Comparison of ENCODE assay signal across 17 cellular contexts in the genomic region with DNA sequence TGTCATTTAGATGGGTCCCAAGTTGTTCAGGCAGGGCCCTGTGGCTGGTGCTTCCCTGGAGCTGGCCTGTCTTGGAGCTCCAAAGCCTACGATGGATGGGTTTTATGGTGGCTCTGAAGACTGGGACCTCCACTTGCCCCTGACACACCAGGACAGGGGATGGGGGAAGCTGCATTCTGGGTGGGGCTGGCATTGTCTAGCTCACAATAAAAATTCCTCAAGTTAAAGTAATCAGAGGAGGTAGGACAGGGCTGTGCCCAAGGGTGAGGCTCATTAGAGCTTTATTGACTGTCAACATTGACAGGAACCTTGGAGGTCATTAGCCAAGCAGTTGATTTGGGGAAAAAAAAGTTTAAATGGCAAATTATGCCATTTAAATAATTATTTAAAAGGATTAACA. TPM values are rescaled to one million over a fixed set of nuclear protein-coding genes. Genes with fewer than 3 reads are reported as not detected.
A peak's percentile ranks its signal among the peaks of the same experiment; 100 is the strongest.
DNase-seq lines count a peak whose midpoint lies in the region; ATAC-seq, FAIRE-seq and TF ChIP-seq lines count a peak whose summit lies in the region.
"Had no signal": no experiment of that assay in that cellular context is flagged by ENCODE, and none has a peak within 500 bp of the region (broad histone marks: within the 10 kb centered on the region; RNA-seq: fewer than 3 reads in every experiment).

No MANE protein-coding gene starts in this region.

- no peak overlapping the region for H3K23ac ChIP-seq in H1 (ENCODE audit: insufficient read length)

- no peaks in the 10 kb centered on the region for H3K9me3 ChIP-seq in HAP-1
- H3K9me3 ChIP-seq in H1 (ENCODE audit: insufficient read depth in 2 of 2, low read depth in 1 of 2, low read length in 1 of 2), result no peaks in the 10 kb centered on the region
- H3K9me3 ChIP-seq in Karpas-422 (ENCODE audit: low read length), result no peaks in the 10 kb centered on the region

- H3K14ac ChIP-seq in H1 (ENCODE audit: insufficient read length), result no peak overlapping the region

- H2BK12ac ChIP-seq in H1 (ENCODE audit: low read depth, low read length), result no peak overlapping the region

- CTCF ChIA-PET in H1 (lab: Charles Lee; ENCODE audit: partially characterized antibody), result interaction anchor here (0.6 to 1.6 kb wide), 5 partner anchors 9 to 35 kb away, joined by 3 to 6 read pairs (median 3); no protein-coding TSS in a partner anchor

- no peak overlapping the region for H3K27ac ChIP-seq in H1 (ENCODE audit: low read depth, low read length)
- H3K27ac ChIP-seq in Karpas-422 (ENCODE audit: low read length), result no peak overlapping the region

- H4K20me1 ChIP-seq in H1 (replicated peaks in 1 of 2; ENCODE audit: control insufficient read depth in 1 of 2, insufficient read depth in 2 of 2, low read length in 2 of 2), result no peaks in the 10 kb centered on the region
- H4K20me1 ChIP-seq in Karpas-422 (ENCODE audit: insufficient read depth, low read depth, low read length), result no peaks in the 10 kb centered on the region

- no peak for TF ChIP-seq RAD21 in H1 (IDR thresholded peaks at IDR 0.05 in 1 of 2, conservative IDR thresholded peaks at IDR 0.05 in 1 of 2; ENCODE audit: low read depth in 2 of 2, low read length in 2 of 2)

- no peak overlapping the region for H4K5ac ChIP-seq in H1 (ENCODE audit: insufficient read length, low read depth, low read length)

- H4K8ac ChIP-seq in H1 (ENCODE audit: extremely low read depth, insufficient read depth, low read length), result no peak overlapping the region

- H3K4me2 ChIP-seq in H1 (ENCODE audit: insufficient read depth in 1 of 2, low read depth in 2 of 2, low read length in 2 of 2), result no peak overlapping the region
- no peak overlapping the region for H3K4me2 ChIP-seq in Karpas-422 (ENCODE audit: low read depth, low read length, poor library complexity, severe bottlenecking)

- no peaks in the 10 kb centered on the region for H3K79me1 ChIP-seq in H1 (ENCODE audit: low read depth, low read length)

- DNase-seq in HAP-1 (ENCODE audit: low spot score in 2 of 2) (peak; percentile 12 to 46), H1 (ENCODE audit: low read depth in 1 of 2, low spot score in 2 of 2) (no peak), left colon (no peak), Karpas-422 (no peak)
- DNase-seq in stimulated activated CD4-positive, alpha-beta T cell treated with anti-CD3 and anti-CD28 coated beads, Interleukin-4, amount 100 ng/mL, for 4 hours, result no peak
- DNase-seq: C1 segment of cervical spinal cord; CD4-positive, alpha-beta memory T cell; COR-L47; DMS153; EL; GF-D8; GOT3; H9; HFFc6 had no signal

- no peak for FAIRE-seq in H1 (lab: Jason Lieb, UNC)
- FAIRE-seq: GM12891 had no signal

- H3K4me3 ChIP-seq in HAP-1 (no peak overlapping the region), H1 (ENCODE audit: extremely low read depth in 1 of 4, insufficient read depth in 2 of 4, low read depth in 3 of 4, low read length in 4 of 4) (no peak overlapping the region), Karpas-422 (ENCODE audit: low read length) (no peak overlapping the region)

- TF ChIP-seq EP300 in H1 (IDR thresholded peaks at IDR 0.05; ENCODE audit: borderline replicate concordance in 1 of 2, low read depth in 2 of 2, low read length in 2 of 2), result no peak

- H2BK20ac ChIP-seq in H1 (ENCODE audit: low read length), result no peak overlapping the region

- no peak overlapping the region for H3K56ac ChIP-seq in H1 (replicated peaks; ENCODE audit: insufficient read length, low read depth, low read length)

- H3K27me3 ChIP-seq in HAP-1 (ENCODE audit: low read depth), result no peaks in the 10 kb centered on the region
- H3K27me3 ChIP-seq in H1 (replicated peaks in 1 of 4; ENCODE audit: control insufficient read depth in 3 of 4, extremely low read depth in 1 of 4, insufficient read depth in 3 of 4, low read length in 3 of 4), result no peaks in the 10 kb centered on the region
- H3K27me3 ChIP-seq in Karpas-422 (ENCODE audit: low read length), result no peaks in the 10 kb centered on the region

- H2AFZ ChIP-seq in H1 (ENCODE audit: low read length) (no peak overlapping the region), Karpas-422 (ENCODE audit: low read length) (no peak overlapping the region)

- H2BK5ac ChIP-seq in H1 (ENCODE audit: low read depth, low read length), result no peak overlapping the region

- H3K79me2 ChIP-seq in H1 (ENCODE audit: control insufficient read depth in 1 of 2, insufficient read depth in 2 of 2, low read length in 2 of 2), result no peaks in the 10 kb centered on the region
- no peaks in the 10 kb centered on the region for H3K79me2 ChIP-seq in Karpas-422 (ENCODE audit: low read length)

- ATAC-seq in left colon, result peak; percentile 66
- ATAC-seq in HG02885 (IDR thresholded peaks at IDR 0.05; ENCODE audit: poor library complexity, unreplicated experiment), result no peak
- no peak for ATAC-seq in GM18502 (IDR thresholded peaks at IDR 0.05; ENCODE audit: poor library complexity, unreplicated experiment)

- no peaks in the 10 kb centered on the region for H3K36me3 ChIP-seq in HAP-1 (replicated peaks)
- H3K36me3 ChIP-seq in H1 (ENCODE audit: control insufficient read depth in 2 of 4, insufficient read depth in 4 of 4, low read length in 3 of 4), result no peaks in the 10 kb centered on the region
- no peaks in the 10 kb centered on the region for H3K36me3 ChIP-seq in Karpas-422 (ENCODE audit: insufficient read depth, low read length)

- in situ Hi-C loops in HAP-1 (cut with MboI; ENCODE audit: low sequenced_read_pairs), result no loop called here

- peak overlapping the region; percentile 40 for H4K91ac ChIP-seq in H1 (replicated peaks; ENCODE audit: insufficient read length, low read length)

- H3K9ac ChIP-seq in H1 (replicated peaks in 1 of 4; ENCODE audit: extremely low read depth in 1 of 4, low read depth in 3 of 4, low read length in 3 of 4) (no peak overlapping the region), Karpas-422 (ENCODE audit: low read length) (no peak overlapping the region)

- H3K18ac ChIP-seq in H1 (ENCODE audit: extremely low read depth, low read length), result no peak overlapping the region

- POLR2A ChIA-PET in H1 (lab: Charles Lee; ENCODE audit: partially characterized antibody), result no interaction called here

- H3K4me1 ChIP-seq in HAP-1, result peaks cover 12% of the 10 kb centered on the region
- H3K4me1 ChIP-seq in H1 (replicated peaks in 1 of 4; ENCODE audit: control insufficient read depth in 3 of 4, insufficient read depth in 4 of 4, low read length in 3 of 4), result peaks cover 0 to 2% (median 0%) of the 10 kb centered on the region in 4 experiments; a peak in 1 of 7 replicates
- H3K4me1 ChIP-seq in Karpas-422 (ENCODE audit: low read length), result no peaks in the 10 kb centered on the region

- TF ChIP-seq POLR2A in H1 (IDR thresholded peaks at IDR 0.05; ENCODE audit: control extremely low read depth in 1 of 2, low read depth in 2 of 2, low read length in 2 of 2), result no peak

- intact Hi-C loops in left colon (cut with DNase I, micrococcal nuclease), result no loop called here

- no peak for TF ChIP-seq CTCF in H1 (IDR thresholded peaks at IDR 0.05; ENCODE audit: control extremely low read depth in 1 of 3, insufficient read depth in 1 of 3, low read depth in 1 of 3, low read length in 3 of 3)

- no peak overlapping the region for H3K4ac ChIP-seq in H1 (replicated peaks; ENCODE audit: insufficient read length, low read depth, low read length)

- WGBS in H1 (ENCODE audit: extremely low coverage in 1 of 2, insufficient coverage in 1 of 2, insufficient read length in 1 of 2, insufficient replicate concordance in 2 of 2, low coverage in 1 of 2, low lambda C conversion rate in 2 of 2, missing lambda C conversion rate in 1 of 2), 2 experiments, result 89% methylated on average over 1 of the region's 1 CpG; no CpG with 5 or more reads in 1 of the 2 experiments

- no peaks in the 10 kb centered on the region for H3K23me2 ChIP-seq in H1 (ENCODE audit: low read depth, low read length)

- H2AK5ac ChIP-seq in H1 (ENCODE audit: low read depth, low read length), result no peak overlapping the region

- H2BK15ac ChIP-seq in H1 (ENCODE audit: low read length), result no peak overlapping the region

- no peak overlapping the region for H2BK120ac ChIP-seq in H1 (replicated peaks; ENCODE audit: low read depth, low read length)

- no peaks in the 10 kb centered on the region for H3K9me2 ChIP-seq in Karpas-422 (replicated peaks; ENCODE audit: insufficient read depth, low read length)

TF ChIP-seq in H1, 55 proteins besides CTCF, POLR2A, EP300 and RAD21:
- no peak for TF ChIP-seq POLR2AphosphoS5 (IDR thresholded peaks at IDR 0.05; ENCODE audit: low read depth, low read length)
- TF ChIP-seq ATF3 (IDR thresholded peaks at IDR 0.05; ENCODE audit: insufficient read depth, low read depth, low read length), result no peak
- TF ChIP-seq SP1 (IDR thresholded peaks at IDR 0.05; ENCODE audit: low read depth, low read length), result no peak
- no peak for TF ChIP-seq CBX5 (IDR thresholded peaks at IDR 0.05; ENCODE audit: low read depth, low read length)
- TF ChIP-seq PHF8 (conservative IDR thresholded peaks at IDR 0.05; ENCODE audit: low read depth, low read length), result no peak
TF ChIP-seq in H1: peak in this region for 0.

RNA-seq across cellular contexts. Expression of gene TFAP2C, which starts 35.7 kb away (rescaled TPM):
- total RNA-seq in H1 (2021; fragmentation: NEBNext Ultra II Directional; extraction: Animal tissue kit (Norgen Biotek cat#: 25700)), result 5.6 and 5.8 TPM in 2 replicates
- polyA plus RNA-seq in H1 (2011; rRNA removed), result 1.7 and 2.8 TPM in 2 replicates
- 3.1 TPM for polyA plus RNA-seq in H1 (2011; cell fraction: cytosol; rRNA removed)
- 2.8 TPM for polyA plus RNA-seq in H1 (2011; cell fraction: nucleus; rRNA removed)
- 2.8 to 3.6 TPM (median 3.3 TPM) in 4 replicates for polyA plus RNA-seq in H1 (2012, experiment 1 of 2)
- 1.6 TPM for polyA plus RNA-seq in H1 (2012, experiment 2 of 2)
- polyA plus RNA-seq in H1 (2013, experiment 1 of 2), result 4.7 TPM
- 4.9 TPM for polyA plus RNA-seq in H1 (2013, experiment 2 of 2)
- polyA minus RNA-seq in H1 (2011; rRNA and poly(A)+ RNA removed), result 1.2 and 2.7 TPM in 2 replicates
- 4.0 TPM for polyA minus RNA-seq in H1 (2011; cell fraction: cytosol; rRNA and poly(A)+ RNA removed)
- 2.6 TPM for polyA minus RNA-seq in H1 (2011; cell fraction: nucleus; rRNA and poly(A)+ RNA removed)
- total RNA-seq in left colon, result 1 to 10 TPM in 1 of 2 donors, under 1 TPM in 1; 0.52 to 1.6 TPM
- total RNA-seq in Karpas-422 (2014; rRNA removed; shearing (Covaris generic); ENCODE audit: low replicate concordance), result not detected in 2 replicates
- total RNA-seq: CD4-positive, alpha-beta memory T cell had no signal
- polyA plus RNA-seq: CD4-positive, alpha-beta memory T cell had no signal

Comparison
In these comparisons a context has a peak if more than half of its experiments do, and no peak if none do; other contexts are left out.
1. DNase-seq: peak in HAP-1 (2 of 2); none in H1 (0 of 2), left colon (0 of 2), Karpas-422 (single experiment) and stimulated activated CD4-positive, alpha-beta T cell treated with anti-CD3 and anti-CD28 coated beads, Interleukin-4, amount 100 ng/mL, for 4 hours (0 of 2).